ENCODE assay signal across 8 cellular contexts in the genomic region with DNA sequence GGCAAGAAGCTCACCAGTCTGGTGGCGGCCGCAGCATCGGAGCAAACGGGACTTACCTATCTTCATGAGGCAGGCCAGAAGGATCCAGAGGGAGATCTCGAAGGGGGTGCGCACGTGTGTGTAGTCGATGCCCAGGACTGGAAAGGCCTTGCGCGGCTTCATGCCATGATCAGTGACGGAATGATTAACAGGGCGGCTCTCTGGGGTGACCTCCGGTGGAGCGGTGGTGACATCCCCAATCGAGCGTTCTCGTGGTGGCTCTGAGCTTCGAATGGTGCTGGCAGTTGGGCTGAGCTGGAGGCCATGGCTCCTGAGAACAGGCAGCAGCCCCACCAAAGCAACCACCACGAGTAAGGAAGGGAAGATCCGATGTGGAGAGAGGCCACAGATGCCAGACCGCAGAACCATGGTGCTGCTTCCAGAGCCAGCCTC. TPM values are rescaled to one million over a fixed set of nuclear protein-coding genes. Genes with fewer than 3 reads are reported as not detected.
DNase-seq lines count a peak whose midpoint lies in the region; ATAC-seq, FAIRE-seq and TF ChIP-seq lines count a peak whose summit lies in the region.

No MANE protein-coding gene starts in this region.

- no peaks in the 10 kb centered on the region for H3K27me3 ChIP-seq in gastrocnemius medialis

- no peak for FAIRE-seq in urothelium cell line (lab: Jason Lieb, UNC)

- peak overlapping the region; percentile 82 to 85 for H3K27ac Mint-ChIP-seq in T-cell

- peak overlapping the region; percentile 86 to 92 (median 90) for H3K27ac ChIP-seq in gastrocnemius medialis

- peak overlapping the region; percentile 84 to 93 (median 86) for H3K4me3 Mint-ChIP-seq in T-cell

- peaks cover 59 to 62% of the 10 kb centered on the region in 2 donors for H3K4me1 ChIP-seq in gastrocnemius medialis

- no peaks in the 10 kb centered on the region for H3K9me3 ChIP-seq in gastrocnemius medialis

- H3K36me3 ChIP-seq in gastrocnemius medialis = no peaks in the 10 kb centered on the region

- H3K4me1 Mint-ChIP-seq in T-cell = peaks cover 61 to 64% (median 62%) of the 10 kb centered on the region in 3 donors

- in situ Hi-C loops in gastrocnemius medialis (cut with MboI; ENCODE audit: low sequenced_read_pairs in 4 of 4) = loop anchor here in 1 of 4 donors (5.0 kb wide), 1 partner anchor 42 kb away; no protein-coding TSS in a partner anchor

- no peaks in the 10 kb centered on the region for H3K27me3 Mint-ChIP-seq in T-cell

- intact Hi-C loops in gastrocnemius medialis (cut with DNase I; ENCODE audit: low total_unique reads) = no loop called here

- no peaks in the 10 kb centered on the region for H3K9me3 Mint-ChIP-seq in T-cell

- no peak for TF ChIP-seq CTCF in GM12875 (IDR thresholded peaks at IDR 0.05; ENCODE audit: borderline replicate concordance, insufficient read depth, low read depth, low read length)
- no peak for TF ChIP-seq CTCF in fibroblast of villous mesenchyme (IDR thresholded peaks at IDR 0.05; ENCODE audit: insufficient read depth, low read depth, low read length)
- no peak for TF ChIP-seq CTCF in gastrocnemius medialis (IDR thresholded peaks at IDR 0.05 in 4 of 5, conservative IDR thresholded peaks at IDR 0.05 in 1 of 5)
- no peak for TF ChIP-seq CTCF in GM10266 (IDR thresholded peaks at IDR 0.05; ENCODE audit: control insufficient read depth, insufficient read depth, low read depth, missing control alignments)

- DNase-seq in T-cell (no peak), fibroblast of villous mesenchyme (ENCODE audit: low read depth) (no peak), gastrocnemius medialis (peak in 1 of 2 donors; percentile 29), GM10266 (ENCODE audit: extremely low spot score) (no peak), middle frontal gyrus (ENCODE audit: extremely low spot score, low spot score) (no peak), urothelium cell line (ENCODE audit: low spot score) (no peak)

- ATAC-seq in T-cell (replicated peaks in 1 of 4) = no peak
- ATAC-seq in gastrocnemius medialis = no peak
- ATAC-seq in HG03378 (IDR thresholded peaks at IDR 0.05; ENCODE audit: unreplicated experiment) = no peak

- H3K4me3 ChIP-seq in GM12875 (ENCODE audit: low read depth, low read length) (peak overlapping the region; percentile 80), fibroblast of villous mesenchyme (ENCODE audit: low read depth, low read length) (peak overlapping the region; percentile 74), gastrocnemius medialis (peak overlapping the region; percentile 64 to 77 (median 69))

- POLR2A ChIA-PET in T-cell (lab: Charles Lee) = interaction anchor here (0.8 to 2.4 kb wide), 6 partner anchors 10 to 39 kb away, joined by 3 to 23 read pairs (median 8); no protein-coding TSS in a partner anchor

- no peak for TF ChIP-seq POLR2A in gastrocnemius medialis (IDR thresholded peaks at IDR 0.05)

- CTCF ChIA-PET in T-cell (lab: Charles Lee) = interaction anchor here (0.6 to 2.9 kb wide), 4 partner anchors 14 to 447 kb away, joined by 3 to 17 read pairs (median 3); no protein-coding TSS in a partner anchor

- H3K36me3 Mint-ChIP-seq in T-cell = no peaks in the 10 kb centered on the region

RNA-seq across cellular contexts. Expression of a gene that starts 1.0 kb away (rescaled TPM):
- total RNA-seq in T-cell (10 to 100 TPM; 14.6 to 24.4 (median 18.5) TPM), fibroblast of villous mesenchyme (6.0 and 7.4 TPM in 2 replicates), gastrocnemius medialis (1 to 10 TPM; 2.5 to 4.3 (median 3.7) TPM)
